In genomic region chr18:36933552-36933951, GRCh38 we compare ENCODE assay signal across 24 cellular contexts.
A peak's percentile ranks its signal among the peaks of the same experiment; 100 is the strongest.
DNase-seq lines count a peak whose midpoint lies in the region; ATAC-seq, FAIRE-seq and TF ChIP-seq lines count a peak whose summit lies in the region.
"Had no signal": no experiment of that assay in that cellular context is flagged by ENCODE, and none has a peak within 500 bp of the region (broad histone marks: within the 10 kb centered on the region; RNA-seq: fewer than 3 reads in every experiment).

No MANE protein-coding gene starts in this region.

- no peak overlapping the region for H2AFZ ChIP-seq in H1 (ENCODE audit: low read length)
- H2AFZ ChIP-seq: GM23248 had no signal

- no peak overlapping the region for H3K4me3 Mint-ChIP-seq in stimulated activated memory B cell treated with anti-CD40 and anti-IgM and Interleukin-4, amounts not matched to agents 10 μg/mL and 1 μg/mL and 100 μg/mL, for 72 hours
- H3K4me3 Mint-ChIP-seq: CD4-positive, alpha-beta T cell had no signal

- POLR2A ChIA-PET in H1 (lab: Charles Lee; ENCODE audit: partially characterized antibody): interaction anchor here (1.2 kb wide), 1 partner anchor 15 kb away, joined by 3 read pairs; no protein-coding TSS in a partner anchor

- H4K20me1 ChIP-seq in H1 (replicated peaks in 1 of 2; ENCODE audit: control insufficient read depth in 1 of 2, insufficient read depth in 2 of 2, low read length in 2 of 2): no peaks in the 10 kb centered on the region

- H3K23ac ChIP-seq in H1 (ENCODE audit: insufficient read length): no peak overlapping the region

- no peaks in the 10 kb centered on the region for H3K27me3 Mint-ChIP-seq in stimulated activated memory B cell treated with anti-CD40 and anti-IgM and Interleukin-4, amounts not matched to agents 10 μg/mL and 1 μg/mL and 100 μg/mL, for 72 hours
- H3K27me3 Mint-ChIP-seq: CD4-positive, alpha-beta T cell; IgD-negative memory B cell had no signal

- H2BK20ac ChIP-seq in H1 (ENCODE audit: low read length): no peak overlapping the region

- H2BK15ac ChIP-seq in H1 (ENCODE audit: low read length): no peak overlapping the region

- peaks cover 0 to 4% (median 0%) of the 10 kb centered on the region in 4 experiments; a peak in 1 of 7 replicates for H3K4me1 ChIP-seq in H1 (replicated peaks in 1 of 4; ENCODE audit: control insufficient read depth in 3 of 4, insufficient read depth in 4 of 4, low read length in 3 of 4)
- H3K4me1 ChIP-seq: A549, Caco-2 had no signal

- H2BK5ac ChIP-seq in H1 (ENCODE audit: low read depth, low read length): no peak overlapping the region

- H3K9me3 Mint-ChIP-seq in stimulated activated memory B cell treated with anti-CD40 and anti-IgM and Interleukin-4, amounts not matched to agents 10 μg/mL and 1 μg/mL and 100 μg/mL, for 72 hours: peaks cover 14% of the 10 kb centered on the region

- no peak overlapping the region for H2BK12ac ChIP-seq in H1 (ENCODE audit: low read depth, low read length)

- H3K4me2 ChIP-seq in H1 (ENCODE audit: insufficient read depth in 1 of 2, low read depth in 2 of 2, low read length in 2 of 2): no peak overlapping the region
- H3K4me2 ChIP-seq: A549 had no signal

- H3K23me2 ChIP-seq in H1 (ENCODE audit: low read depth, low read length): no peaks in the 10 kb centered on the region

- H3K27ac Mint-ChIP-seq in stimulated activated memory B cell treated with anti-CD40 and anti-IgM and Interleukin-4, amounts not matched to agents 10 μg/mL and 1 μg/mL and 100 μg/mL, for 72 hours: no peak overlapping the region
- H3K27ac Mint-ChIP-seq: CD4-positive, alpha-beta T cell; IgD-negative memory B cell had no signal

- no peak overlapping the region for H4K91ac ChIP-seq in H1 (replicated peaks; ENCODE audit: insufficient read length, low read length)

- no peaks in the 10 kb centered on the region for H3K36me3 ChIP-seq in H1 (ENCODE audit: control insufficient read depth in 2 of 4, insufficient read depth in 4 of 4, low read length in 3 of 4)

- DNase-seq in NCI-H146 (lab: John Stamatoyannopoulos, UW): peak; percentile 40
- no peak for DNase-seq in NCI-H146 treated with DMSO at 0.1 percent for 48 hours (lab: John Stamatoyannopoulos, UW; ENCODE audit: unreplicated experiment)
- no peak for DNase-seq in H1 (ENCODE audit: low read depth in 1 of 2, low spot score in 2 of 2)
- DNase-seq in NCI-H1048 (lab: John Stamatoyannopoulos, UW): no peak
- DNase-seq in cardiac septum (ENCODE audit: low spot score): no peak
- DNase-seq in NCI-H2107 (lab: John Stamatoyannopoulos, UW): no peak
- DNase-seq: AML-193; Caco-2; CD4-positive, alpha-beta T cell; DMS153; DMS79 treated with DMSO at 0.1 percent for 48 hours; EL; GM23248; H7; KG1 had no signal

- no peak for TF ChIP-seq CTCF in H1 (IDR thresholded peaks at IDR 0.05; ENCODE audit: control extremely low read depth in 1 of 3, insufficient read depth in 1 of 3, low read depth in 1 of 3, low read length in 3 of 3)

- FAIRE-seq in H1 (lab: Jason Lieb, UNC): no peak
- FAIRE-seq: A549, D721Med, GM12878, HepG2 had no signal

- TF ChIP-seq EP300 in H1 (IDR thresholded peaks at IDR 0.05; ENCODE audit: borderline replicate concordance in 1 of 2, low read depth in 2 of 2, low read length in 2 of 2): no peak

- TF ChIP-seq RAD21 in H1 (IDR thresholded peaks at IDR 0.05 in 1 of 2, conservative IDR thresholded peaks at IDR 0.05 in 1 of 2; ENCODE audit: low read depth in 2 of 2, low read length in 2 of 2): no peak

- no peak overlapping the region for H3K27ac ChIP-seq in H1 (ENCODE audit: low read depth, low read length)
- H3K27ac ChIP-seq: 22Rv1, A549, C4-2B, GM23248 had no signal

- no peak overlapping the region for H2AK5ac ChIP-seq in H1 (ENCODE audit: low read depth, low read length)

- H3K4me1 Mint-ChIP-seq in stimulated activated memory B cell treated with anti-CD40 and anti-IgM and Interleukin-4, amounts not matched to agents 10 μg/mL and 1 μg/mL and 100 μg/mL, for 72 hours: no peaks in the 10 kb centered on the region

- no peak overlapping the region for H3K56ac ChIP-seq in H1 (replicated peaks; ENCODE audit: insufficient read length, low read depth, low read length)

- no peak for TF ChIP-seq POLR2A in H1 (IDR thresholded peaks at IDR 0.05; ENCODE audit: control extremely low read depth in 1 of 2, low read depth in 2 of 2, low read length in 2 of 2)

- no peak overlapping the region for H3K18ac ChIP-seq in H1 (ENCODE audit: extremely low read depth, low read length)

- no peak overlapping the region for H3K4ac ChIP-seq in H1 (replicated peaks; ENCODE audit: insufficient read length, low read depth, low read length)

- H4K5ac ChIP-seq in H1 (ENCODE audit: insufficient read length, low read depth, low read length): no peak overlapping the region

- peak overlapping the region; percentile 81; the same call in 1 of the 2 replicates for H4K8ac ChIP-seq in H1 (ENCODE audit: extremely low read depth, insufficient read depth, low read length)

- intact Hi-C loops in cardiac septum (cut with DNase I): no loop called here

- ATAC-seq in stimulated activated memory B cell treated with anti-CD40 and anti-IgM and Interleukin-4, amounts not matched to agents 10 μg/mL and 1 μg/mL and 100 μg/mL, for 72 hours: peak; percentile 20
- ATAC-seq: A549, GM12878, HCT116, HepG2 had no signal

- no peak overlapping the region for H3K14ac ChIP-seq in H1 (ENCODE audit: insufficient read length)

- WGBS in H1 (ENCODE audit: extremely low coverage in 1 of 2, insufficient coverage in 1 of 2, insufficient read length in 1 of 2, insufficient replicate concordance in 2 of 2, low coverage in 1 of 2, low lambda C conversion rate in 2 of 2, missing lambda C conversion rate in 1 of 2), 2 experiments: 87% methylated on average over 2 of the region's 2 CpGs; no CpG with 5 or more reads in 1 of the 2 experiments

- no peak overlapping the region for H2BK120ac ChIP-seq in H1 (replicated peaks; ENCODE audit: low read depth, low read length)

- H3K79me2 ChIP-seq in H1 (ENCODE audit: control insufficient read depth in 1 of 2, insufficient read depth in 2 of 2, low read length in 2 of 2): no peaks in the 10 kb centered on the region

- H3K27me3 ChIP-seq in H1 (replicated peaks in 1 of 4; ENCODE audit: control insufficient read depth in 3 of 4, extremely low read depth in 1 of 4, insufficient read depth in 3 of 4, low read length in 3 of 4): no peaks in the 10 kb centered on the region

- CTCF ChIA-PET in H1 (lab: Charles Lee; ENCODE audit: partially characterized antibody): interaction anchor here (1.1 to 1.5 kb wide), 3 partner anchors 9 to 402 kb away, joined by 3 to 6 read pairs (median 4); no protein-coding TSS in a partner anchor

- no peaks in the 10 kb centered on the region for H3K9me3 ChIP-seq in H1 (ENCODE audit: insufficient read depth in 2 of 2, low read depth in 1 of 2, low read length in 1 of 2)
- H3K9me3 ChIP-seq: A549, Caco-2 had no signal

- no peak overlapping the region for H3K9ac ChIP-seq in H1 (replicated peaks in 1 of 4; ENCODE audit: extremely low read depth in 1 of 4, low read depth in 3 of 4, low read length in 3 of 4)
- H3K9ac ChIP-seq: GM23248 had no signal

- peaks cover 51% of the 10 kb centered on the region for H3K36me3 Mint-ChIP-seq in stimulated activated memory B cell treated with anti-CD40 and anti-IgM and Interleukin-4, amounts not matched to agents 10 μg/mL and 1 μg/mL and 100 μg/mL, for 72 hours

- no peak overlapping the region for H3K4me3 ChIP-seq in H1 (ENCODE audit: extremely low read depth in 1 of 4, insufficient read depth in 2 of 4, low read depth in 3 of 4, low read length in 4 of 4)
- H3K4me3 ChIP-seq: A549, GM12878, GM23248 had no signal

- no peaks in the 10 kb centered on the region for H3K79me1 ChIP-seq in H1 (ENCODE audit: low read depth, low read length)

TF ChIP-seq in H1, 55 proteins besides CTCF, POLR2A, EP300 and RAD21:
- TF ChIP-seq ZNF274 (IDR thresholded peaks at IDR 0.05; ENCODE audit: borderline replicate concordance, extremely low read depth, low read length) (no peak), KDM5A (IDR thresholded peaks at IDR 0.05; ENCODE audit: low read length) (no peak), CHD2 (IDR thresholded peaks at IDR 0.05; ENCODE audit: low read length) (no peak)
